8 cellular contexts compared by ENCODE assay signal in the genomic region with DNA sequence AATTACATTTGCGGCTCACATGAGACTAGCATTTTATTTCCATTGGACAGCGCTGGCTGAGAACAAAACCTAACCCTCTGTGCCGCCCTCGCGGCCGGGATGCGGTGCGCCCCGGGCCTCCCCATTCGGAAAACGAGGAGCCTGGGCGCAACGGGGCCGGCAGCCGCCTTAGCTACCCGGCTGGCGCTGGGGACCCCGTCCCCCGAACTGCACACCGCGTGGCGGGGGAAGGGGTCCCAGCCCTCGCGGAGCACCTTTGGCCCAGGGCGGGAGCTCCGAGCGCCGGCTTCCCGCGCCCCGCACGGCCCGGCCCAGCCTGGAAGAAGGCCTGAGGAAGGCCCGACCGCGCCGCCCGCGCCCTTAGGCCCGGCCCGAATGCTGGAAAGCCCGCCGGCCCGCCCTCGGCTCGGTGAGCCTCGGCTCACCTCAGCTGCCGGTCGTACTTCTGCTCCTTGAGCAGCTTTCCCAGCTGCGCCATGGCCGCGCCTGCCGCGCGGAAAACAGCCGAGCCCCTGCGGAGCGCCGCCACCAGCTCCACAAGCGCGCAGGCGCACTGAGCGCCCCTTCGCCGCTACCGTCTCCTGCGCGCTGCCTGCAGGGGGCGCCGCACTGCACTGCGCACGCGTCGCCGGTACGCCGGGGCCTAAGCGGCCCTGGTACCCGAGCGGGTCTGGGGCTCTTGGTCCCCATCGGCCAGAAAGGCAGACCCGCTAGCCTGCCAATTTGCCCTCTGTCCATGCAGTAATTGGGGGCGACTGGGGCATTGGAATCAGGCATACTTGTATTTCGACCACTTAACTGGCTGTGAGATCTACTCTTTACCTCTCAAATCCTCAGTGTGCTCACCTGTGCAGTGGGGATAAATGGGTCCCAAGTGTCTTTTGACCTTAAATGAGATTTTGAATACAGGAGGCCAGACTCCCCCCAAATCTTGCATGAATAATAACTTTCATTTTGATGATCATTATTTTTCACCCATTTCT. TPM values are rescaled to one million over a fixed set of nuclear protein-coding genes. Genes with fewer than 3 reads are reported as not detected.
A peak's percentile ranks its signal among the peaks of the same experiment; 100 is the strongest.
DNase-seq lines count a peak whose midpoint lies in the region; ATAC-seq and TF ChIP-seq lines count a peak whose summit lies in the region.

TSS of gene NAE1 (minus strand) at position 555 of the 983 bp plus-strand sequence. CDS start at position 478, 77 bp downstream.

- H3K36me3 ChIP-seq in brain microvascular endothelial cell (replicated peaks) (peaks cover 10% of the 10 kb centered on the region), iPS-18a (ENCODE audit: control insufficient read depth, low read depth, low read length) (peaks cover 18% of the 10 kb centered on the region), skeletal muscle tissue (ENCODE audit: control insufficient read depth in 3 of 3, insufficient read depth in 3 of 3, low read length in 3 of 3) (peaks cover 10 to 17% (median 11%) of the 10 kb centered on the region in 3 donors)

- H3K27ac ChIP-seq in brain microvascular endothelial cell (peak within 1 kb of the TSS; percentile 35), iPS-18a (ENCODE audit: low read length) (peak within 1 kb of the TSS; percentile 79), skeletal muscle tissue (ENCODE audit: low read depth, low read length) (peak within 1 kb of the TSS; percentile 77)

- in situ Hi-C loops in brain microvascular endothelial cell (cut with HindIII; ENCODE audit: low pct_ligation_motif_present, low sequenced_read_pairs), result no loop called here

- H3K4me3 ChIP-seq in brain microvascular endothelial cell (ENCODE audit: low read depth, low read length), result peak within 1 kb of the TSS; percentile 68
- peak within 1 kb of the TSS; percentile 86 for H3K4me3 ChIP-seq in iPS-18a (ENCODE audit: low read length)
- H3K4me3 ChIP-seq in skeletal muscle tissue (ENCODE audit: low read length in 3 of 3), result peak within 1 kb of the TSS; percentile 75 to 81 (median 81)

- ATAC-seq in GM18520 (IDR thresholded peaks at IDR 0.05; ENCODE audit: unreplicated experiment), result peak; percentile 90
- ATAC-seq in HG03064 (IDR thresholded peaks at IDR 0.05; ENCODE audit: low read depth, unreplicated experiment), result peak; percentile 86

- H3K27me3 ChIP-seq in brain microvascular endothelial cell (replicated peaks) (no peaks in the 10 kb centered on the region), iPS-18a (ENCODE audit: control insufficient read depth, insufficient read depth, low read length) (peaks cover 7% of the 10 kb centered on the region), skeletal muscle tissue (ENCODE audit: control insufficient read depth in 3 of 3, insufficient read depth in 3 of 3, low read length in 3 of 3) (no peaks in the 10 kb centered on the region)

- H3K9me3 ChIP-seq in iPS-18a (ENCODE audit: control insufficient read depth, low read depth, low read length) (no peaks in the 10 kb centered on the region), skeletal muscle tissue (ENCODE audit: control insufficient read depth in 3 of 3, low read length in 3 of 3) (no peaks in the 10 kb centered on the region)

- peaks cover 8% of the 10 kb centered on the region for H3K4me1 ChIP-seq in iPS-18a (ENCODE audit: control insufficient read depth, low read depth, low read length)
- peaks cover 8 to 12% (median 11%) of the 10 kb centered on the region in 3 donors for H3K4me1 ChIP-seq in skeletal muscle tissue (ENCODE audit: control insufficient read depth in 3 of 3, insufficient read depth in 3 of 3, low read length in 3 of 3)

- TF ChIP-seq CTCF in brain microvascular endothelial cell (IDR thresholded peaks at IDR 0.05; ENCODE audit: low read depth, low read length, missing control alignments), result peak; percentile 74

- peak; percentile 50 for DNase-seq in A172 (ENCODE audit: low spot score)
- DNase-seq in NCI-H2107 (lab: John Stamatoyannopoulos, UW), result peak; percentile 74
- DNase-seq in UCSD-AML1 (lab: John Stamatoyannopoulos, UW; ENCODE audit: unreplicated experiment), result peak; percentile 93
- DNase-seq in brain microvascular endothelial cell, result peak; percentile 59

- H3K9ac ChIP-seq in iPS-18a (ENCODE audit: low read length) (peak within 1 kb of the TSS; percentile 98), skeletal muscle tissue (ENCODE audit: low read depth in 1 of 3, low read length in 3 of 3) (peak within 1 kb of the TSS; percentile 76 to 92 (median 92))

RNA-seq across cellular contexts. Expression of gene NAE1, which starts in this region (rescaled TPM):
- 103 and 137 TPM in 2 replicates for total RNA-seq in A172 (2014; rRNA removed; shearing (Covaris generic))
- 32.9 TPM for total RNA-seq in skeletal muscle tissue

Comparison
In these comparisons a context has a peak if more than half of its experiments do, and no peak if none do; other contexts are left out.
1. Peak in every context shown above with its lines: DNase-seq, ATAC-seq, H3K4me3 ChIP-seq and H3K27ac ChIP-seq.